8 cellular contexts compared by ENCODE assay signal in the genomic region with DNA sequence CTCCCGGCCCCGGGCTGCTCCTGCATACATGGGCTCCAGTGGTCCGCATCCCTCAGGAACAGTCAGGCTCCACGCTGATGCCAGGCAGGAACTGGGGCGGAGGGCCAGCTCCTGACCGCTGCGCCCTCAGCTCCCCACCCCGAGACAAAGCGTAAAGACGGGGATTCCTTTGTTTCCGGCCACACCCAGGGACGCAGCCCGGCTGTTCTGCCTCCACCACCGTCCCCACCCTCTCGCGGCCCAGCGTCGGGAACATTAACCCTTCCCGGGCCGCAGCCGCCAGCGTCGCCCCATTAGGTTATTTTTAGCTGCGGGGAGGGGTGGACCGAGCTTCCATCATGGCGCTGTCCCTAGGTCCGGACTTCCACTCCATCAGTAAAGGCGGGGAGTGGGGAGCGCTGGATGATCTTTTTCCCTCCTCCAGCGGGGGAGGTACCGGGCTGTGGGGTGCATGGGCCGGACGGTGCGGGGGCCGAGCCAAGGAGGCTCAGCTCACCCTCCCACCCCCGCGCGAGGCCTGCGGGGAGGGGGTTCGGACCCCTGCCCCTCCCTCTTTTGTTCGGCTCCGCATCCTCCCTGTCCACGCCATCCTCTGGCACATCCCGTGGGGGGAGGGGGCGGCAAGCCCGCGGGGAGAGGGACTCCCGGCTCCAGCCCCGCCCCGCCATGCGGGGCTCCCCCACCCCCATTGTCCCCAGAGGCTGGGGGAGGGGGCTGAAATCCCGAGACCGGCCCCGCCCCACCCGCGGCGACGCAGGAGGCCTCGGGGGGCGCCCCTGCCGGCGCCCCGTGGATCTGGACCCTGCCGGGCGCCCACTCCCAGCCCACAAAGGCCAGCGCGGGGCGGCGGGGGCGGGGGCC. TPM values are rescaled to one million over a fixed set of nuclear protein-coding genes. Genes with fewer than 3 reads are reported as not detected.
A peak's percentile ranks its signal among the peaks of the same experiment; 100 is the strongest.
DNase-seq lines count a peak whose midpoint lies in the region; ATAC-seq and TF ChIP-seq lines count a peak whose summit lies in the region.

No MANE protein-coding gene starts in this region.

- H3K4me3 ChIP-seq in NT2/D1 (ENCODE audit: insufficient read length, low read depth), result peak overlapping the region; percentile 75
- H3K4me3 ChIP-seq in left ventricle myocardium inferior, result peak overlapping the region; percentile 71

- H3K27ac ChIP-seq in left ventricle myocardium inferior (replicated peaks), result peak overlapping the region; percentile 19

- H3K36me3 ChIP-seq in NT2/D1 (ENCODE audit: insufficient read depth, insufficient read length, low read length), result peaks cover 6% of the 10 kb centered on the region
- no peaks in the 10 kb centered on the region for H3K36me3 ChIP-seq in left ventricle myocardium inferior

- peak overlapping the region; percentile 33 for H3K27ac Mint-ChIP-seq in progenitor cell of endocrine pancreas

- H3K9me3 ChIP-seq in NT2/D1 (ENCODE audit: insufficient read depth, low read length) (no peaks in the 10 kb centered on the region), left ventricle myocardium inferior (replicated peaks) (no peaks in the 10 kb centered on the region)

- H3K36me3 Mint-ChIP-seq in progenitor cell of endocrine pancreas (ENCODE audit: insufficient read depth), result no peaks in the 10 kb centered on the region

- ATAC-seq in GM18870 (IDR thresholded peaks at IDR 0.05; ENCODE audit: unreplicated experiment) (no peak), HG03354 (IDR thresholded peaks at IDR 0.05; ENCODE audit: poor library complexity, severe bottlenecking, unreplicated experiment) (no peak)

- TF ChIP-seq CTCF in left ventricle myocardium inferior (IDR thresholded peaks at IDR 0.05; ENCODE audit: borderline replicate concordance) (no peak), progenitor cell of endocrine pancreas (IDR thresholded peaks at IDR 0.05; ENCODE audit: unreplicated experiment) (peak; percentile 26)

- H3K4me1 ChIP-seq in NT2/D1 (ENCODE audit: insufficient read depth, insufficient read length), result peaks cover 25% of the 10 kb centered on the region
- H3K4me1 ChIP-seq in left ventricle myocardium inferior, result peaks cover 32% of the 10 kb centered on the region

- DNase-seq in D341Med (ENCODE audit: low spot score) (peak; percentile 49), NT2/D1 (ENCODE audit: low read depth, low spot score) (no peak), left ventricle myocardium inferior (no peak), progenitor cell of endocrine pancreas (ENCODE audit: low spot score, unreplicated experiment) (no peak), NCI-H524 treated with DMSO at 0.1 percent for 48 hours (lab: John Stamatoyannopoulos, UW) (no peak), NCI-H526 treated with DMSO at 0.1 percent for 48 hours (lab: John Stamatoyannopoulos, UW) (no peak)

- H3K4me3 Mint-ChIP-seq in progenitor cell of endocrine pancreas (ENCODE audit: low read depth), result peak overlapping the region; percentile 72

- H3K9ac ChIP-seq in NT2/D1 (ENCODE audit: insufficient read length, low read depth), result peak overlapping the region; percentile 89

- peaks cover 5% of the 10 kb centered on the region for H3K4me1 Mint-ChIP-seq in progenitor cell of endocrine pancreas (ENCODE audit: low read depth)

- H3K27me3 Mint-ChIP-seq in progenitor cell of endocrine pancreas, result peaks cover 77% of the 10 kb centered on the region

- H3K27me3 ChIP-seq in NT2/D1 (ENCODE audit: insufficient read depth, insufficient read length), result peaks cover 49% of the 10 kb centered on the region
- H3K27me3 ChIP-seq in left ventricle myocardium inferior (ENCODE audit: low read depth), result peaks cover 99% of the 10 kb centered on the region

- intact Hi-C loops in left ventricle myocardium inferior (cut with micrococcal nuclease), result no loop called here

- H3K9me3 Mint-ChIP-seq in progenitor cell of endocrine pancreas (ENCODE audit: low read depth), result no peaks in the 10 kb centered on the region

RNA-seq across cellular contexts. Expression of gene CRMP1, which starts 5.3 kb away (rescaled TPM):
- total RNA-seq in left ventricle myocardium inferior (1.4 TPM), progenitor cell of endocrine pancreas (17.6 and 18.2 TPM in 2 replicates)
